Comparison of ENCODE assay signal across 17 cellular contexts in the genomic region with DNA sequence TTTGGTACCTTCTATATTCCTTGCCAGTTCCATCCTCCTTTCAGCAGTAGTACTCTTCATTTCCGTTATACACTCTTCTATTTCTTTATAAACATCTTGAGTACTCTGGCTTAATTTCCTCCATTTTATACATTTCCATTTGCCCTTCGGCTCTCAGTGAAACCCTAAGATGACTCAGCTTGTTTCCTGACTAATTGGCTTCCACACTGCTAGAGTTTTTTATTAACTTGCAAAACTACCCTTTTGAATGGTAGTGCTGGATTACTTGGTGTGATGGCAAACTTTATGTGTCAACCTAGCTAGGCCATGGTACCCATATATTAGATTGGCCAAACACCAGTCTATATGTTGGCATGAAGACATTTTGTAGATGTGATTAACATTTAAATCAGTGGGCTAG.
DNase-seq lines count a peak whose midpoint lies in the region; ATAC-seq and TF ChIP-seq lines count a peak whose summit lies in the region.
"Had no signal": no experiment of that assay in that cellular context is flagged by ENCODE, and none has a peak within 500 bp of the region (broad histone marks: within the 10 kb centered on the region; RNA-seq: fewer than 3 reads in every experiment).

No MANE protein-coding gene starts in this region.

- 31 to 43% methylated on average over 2 of the region's 2 CpGs for WGBS in GM23248 (ENCODE audit: low coverage in 1 of 2, low lambda C conversion rate in 2 of 2, missing lambda C conversion rate in 2 of 2), 2 experiments

- no peak overlapping the region for H3K4me2 ChIP-seq in GM23248 (ENCODE audit: unreplicated experiment)
- no peak overlapping the region for H3K4me2 ChIP-seq in fibroblast of lung (ENCODE audit: extremely low read depth, insufficient read depth, low read length)
- H3K4me2 ChIP-seq: KMS-11 had no signal

- H3K9me3 ChIP-seq in GM23248 (ENCODE audit: low read depth) (no peaks in the 10 kb centered on the region), RWPE2 (ENCODE audit: severe bottlenecking) (no peaks in the 10 kb centered on the region), fibroblast of lung (ENCODE audit: control insufficient read depth, insufficient read depth, low read depth, low read length) (no peaks in the 10 kb centered on the region)
- H3K9me3 ChIP-seq: tibial nerve had no signal

- DNase-seq in A172 (ENCODE audit: low spot score) = peak; percentile 35
- DNase-seq in GM23248 = peak; percentile 63
- no peak for DNase-seq in RWPE2 (ENCODE audit: low spot score)
- peak; percentile 45 to 58 for DNase-seq in fibroblast of lung (ENCODE audit: low read depth in 2 of 2)
- no peak for DNase-seq in activated CD4-positive, alpha-beta T cell treated with anti-CD3 and anti-CD28 coated beads for 48 hours
- no peak for DNase-seq in NOMO-1 (lab: John Stamatoyannopoulos, UW; ENCODE audit: unreplicated experiment in 2 of 2)
- no peak for DNase-seq in NCI-H128 (lab: John Stamatoyannopoulos, UW; ENCODE audit: unreplicated experiment)
- DNase-seq: activated CD4-positive, alpha-beta memory T cell treated with anti-CD3 and anti-CD28 coated beads for 36 hours; activated T-cell treated with anti-CD3 and anti-CD28 coated beads, Interleukin-2, amount 50 U/mL, for 48 hours; cerebellar nuclear complex; head of caudate nucleus; left colon; NCI-H187 treated with DMSO at 0.1 percent for 48 hours had no signal

- no peaks in the 10 kb centered on the region for H4K20me1 ChIP-seq in GM23248 (ENCODE audit: insufficient read depth)
- H4K20me1 ChIP-seq in fibroblast of lung (ENCODE audit: control insufficient read depth, extremely low read depth, insufficient read depth, low read length) = no peaks in the 10 kb centered on the region

- H3K79me2 ChIP-seq in GM23248 (ENCODE audit: insufficient read depth) = no peaks in the 10 kb centered on the region
- H3K79me2 ChIP-seq in fibroblast of lung (ENCODE audit: control insufficient read depth, insufficient read depth, low read length) = no peaks in the 10 kb centered on the region

- 0 out of 2 replicates have a peak, but pooled peaks cover 8% of the 10 kb centered on the region for H3K4me1 ChIP-seq in GM23248 (ENCODE audit: insufficient read depth)
- H3K4me1 ChIP-seq in RWPE2 (ENCODE audit: insufficient read depth, poor library complexity, severe bottlenecking) = peaks cover 13% of the 10 kb centered on the region
- H3K4me1 ChIP-seq in fibroblast of lung (ENCODE audit: control insufficient read depth, extremely low read depth, insufficient read depth, low read length) = peaks cover 2% of the 10 kb centered on the region

- H3K27me3 ChIP-seq in GM23248 (replicated peaks; ENCODE audit: insufficient read depth) (no peaks in the 10 kb centered on the region), RWPE2 (ENCODE audit: insufficient read depth, poor library complexity, severe bottlenecking) (no peaks in the 10 kb centered on the region), fibroblast of lung (ENCODE audit: control insufficient read depth, insufficient read depth, low read length) (no peaks in the 10 kb centered on the region)
- H3K27me3 ChIP-seq: tibial nerve had no signal

- H2AFZ ChIP-seq in GM23248 (no peak overlapping the region), fibroblast of lung (ENCODE audit: low read length) (no peak overlapping the region)

- peaks cover 11% of the 10 kb centered on the region; the same call in 1 of the 2 replicates for H3F3A ChIP-seq in GM23248 (ENCODE audit: insufficient read depth)

- ATAC-seq in RWPE2 (ENCODE audit: low read depth) (peak; percentile 61), HG02970 (IDR thresholded peaks at IDR 0.05; ENCODE audit: low FRiP score, unreplicated experiment) (no peak)
- ATAC-seq: SK-N-SH treated with all-trans-retinoic acid at 6 μM for 48 hours had no signal

- H3K9me2 ChIP-seq in GM23248 (ENCODE audit: insufficient read depth) = no peaks in the 10 kb centered on the region

- H3K27ac ChIP-seq in GM23248 = no peak overlapping the region
- no peak overlapping the region for H3K27ac ChIP-seq in RWPE2 (ENCODE audit: poor library complexity, severe bottlenecking)
- H3K27ac ChIP-seq in fibroblast of lung (ENCODE audit: insufficient read depth, low read length) = no peak overlapping the region
- H3K27ac ChIP-seq: KMS-11, tibial nerve had no signal

- in situ Hi-C loops in GM23248 (cut with MboI) = no loop called here

- H3K4me3 ChIP-seq in GM23248 = no peak overlapping the region
- H3K4me3 ChIP-seq in RWPE2 (ENCODE audit: severe bottlenecking) = no peak overlapping the region
- no peak overlapping the region for H3K4me3 ChIP-seq in fibroblast of lung (replicated peaks in 1 of 4; ENCODE audit: control extremely low read depth in 1 of 4, insufficient read depth in 1 of 4, low read depth in 3 of 4, low read length in 4 of 4)
- H3K4me3 ChIP-seq: tibial nerve had no signal

- no peak overlapping the region for H3K9ac ChIP-seq in GM23248
- H3K9ac ChIP-seq in fibroblast of lung (ENCODE audit: insufficient read depth, low read length) = no peak overlapping the region
- H3K9ac ChIP-seq: KMS-11 had no signal

- no peak for TF ChIP-seq CTCF in RWPE2 (IDR thresholded peaks at IDR 0.05; ENCODE audit: poor library complexity, severe bottlenecking)
- TF ChIP-seq CTCF in fibroblast of lung (conservative IDR thresholded peaks at IDR 0.05 in 1 of 2, IDR thresholded peaks at IDR 0.05 in 1 of 2; ENCODE audit: low read depth in 1 of 2, low read length in 2 of 2) = no peak

- H3K36me3 ChIP-seq in GM23248 (ENCODE audit: low read depth) (no peaks in the 10 kb centered on the region), RWPE2 (ENCODE audit: low read depth) (no peaks in the 10 kb centered on the region), fibroblast of lung (ENCODE audit: control insufficient read depth, insufficient read depth, low read length) (no peaks in the 10 kb centered on the region)
- H3K36me3 ChIP-seq: tibial nerve had no signal

Comparison
In these comparisons a context has a peak if more than half of its experiments do, and no peak if none do; other contexts are left out.
1. DNase-seq: peak in A172 (single experiment), GM23248 (single experiment) and fibroblast of lung (2 of 2); none in RWPE2 (single experiment), activated CD4-positive, alpha-beta T cell treated with anti-CD3 and anti-CD28 coated beads for 48 hours (single experiment), NOMO-1 (0 of 2) and NCI-H128 (single experiment).